ENCODE assay signal across 11 cellular contexts in the genomic region with DNA sequence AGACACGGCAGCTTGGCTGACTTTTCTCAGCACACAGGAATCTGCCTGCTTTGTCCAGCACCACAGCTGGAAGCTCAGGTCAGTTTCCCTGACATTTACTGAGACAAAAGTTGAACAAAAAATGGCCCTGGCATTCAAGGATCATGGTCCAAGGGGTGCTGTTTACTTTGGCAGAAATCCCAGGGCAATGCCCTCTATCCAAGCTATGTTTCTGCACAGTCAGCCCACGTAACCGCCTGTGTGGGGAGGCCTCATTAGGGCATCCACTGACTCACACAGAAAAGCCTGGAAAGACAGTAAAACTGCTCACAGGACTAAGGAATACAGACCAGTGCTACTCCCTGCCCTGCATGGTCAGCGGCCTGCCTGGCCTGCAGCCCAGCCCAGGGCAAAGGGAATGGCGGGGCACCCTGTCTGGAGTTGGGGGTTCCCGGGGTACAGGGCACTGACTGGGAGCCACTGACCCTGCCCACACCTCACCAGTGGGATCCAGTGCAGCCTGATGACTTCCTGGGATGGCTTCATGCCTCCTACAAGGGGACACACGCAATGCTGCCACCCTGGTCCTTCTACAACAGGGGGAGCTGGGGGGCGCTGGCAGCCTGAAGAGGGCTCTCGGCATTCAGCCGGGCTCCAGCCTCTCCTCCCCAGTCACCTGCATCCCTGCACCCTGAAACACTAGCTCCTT.
DNase-seq lines count a peak whose midpoint lies in the region; ATAC-seq, FAIRE-seq and TF ChIP-seq lines count a peak whose summit lies in the region.
"Had no signal": no experiment of that assay in that cellular context is flagged by ENCODE, and none has a peak within 500 bp of the region (broad histone marks: within the 10 kb centered on the region; RNA-seq: fewer than 3 reads in every experiment).

No MANE protein-coding gene starts in this region.

- FAIRE-seq in urothelium cell line (lab: Jason Lieb, UNC) = no peak

- H3K4me1 Mint-ChIP-seq in progenitor cell of endocrine pancreas (ENCODE audit: low read depth) = no peaks in the 10 kb centered on the region
- H3K4me1 Mint-ChIP-seq: B cell had no signal

- H3K36me3 Mint-ChIP-seq in progenitor cell of endocrine pancreas (ENCODE audit: insufficient read depth) = peaks cover 47% of the 10 kb centered on the region

- H3K9me3 Mint-ChIP-seq in progenitor cell of endocrine pancreas (ENCODE audit: low read depth) = no peaks in the 10 kb centered on the region

- H3K4me3 ChIP-seq in kidney epithelial cell (ENCODE audit: low read depth, low read length) = no peak overlapping the region
- H3K4me3 ChIP-seq in lower leg skin (ENCODE audit: low read depth, poor library complexity, severe bottlenecking) = no peak overlapping the region
- H3K4me3 ChIP-seq: esophagus muscularis mucosa, vagina had no signal

- DNase-seq in Right ventricle myocardium inferior (ENCODE audit: missing footprints) = no peak
- no peak for DNase-seq in left ventricle myocardium superior
- peak; percentile 58 for DNase-seq in amniotic stem cell (lab: John Stamatoyannopoulos, UW)
- DNase-seq in kidney epithelial cell (ENCODE audit: low read depth) = peak; percentile 80
- DNase-seq in urothelium cell line (ENCODE audit: low spot score) = peak; percentile 25
- DNase-seq in GF-D8 (lab: John Stamatoyannopoulos, UW) = no peak
- DNase-seq in progenitor cell of endocrine pancreas (ENCODE audit: low spot score, unreplicated experiment) = no peak
- DNase-seq in lower leg skin (ENCODE audit: low spot score in 2 of 2) = no peak

- H3K4me3 Mint-ChIP-seq in progenitor cell of endocrine pancreas (ENCODE audit: low read depth) = no peak overlapping the region
- H3K4me3 Mint-ChIP-seq: B cell had no signal

- intact Hi-C loops in Right ventricle myocardium inferior (cut with DNase I) (no loop called here), left ventricle myocardium superior (cut with micrococcal nuclease) (no loop called here), lower leg skin (cut with DNase I; ENCODE audit: low total_unique reads) (no loop called here)

- ATAC-seq in Right ventricle myocardium inferior (peak; percentile 10), left ventricle myocardium superior (no peak)

- no peaks in the 10 kb centered on the region for H3K27me3 Mint-ChIP-seq in progenitor cell of endocrine pancreas
- H3K27me3 Mint-ChIP-seq: B cell had no signal

- WGBS in lower leg skin, 2 donors = 81 to 90% methylated on average over 7 to 10 of the region's 10 CpGs

- H3K27ac Mint-ChIP-seq in progenitor cell of endocrine pancreas = no peak overlapping the region
- H3K27ac Mint-ChIP-seq: B cell had no signal

- TF ChIP-seq POLR2A in lower leg skin (IDR thresholded peaks at IDR 0.05) = no peak

- H3K36me3 ChIP-seq in kidney epithelial cell (ENCODE audit: control insufficient read depth, insufficient read depth, low read length) = peaks cover 6% of the 10 kb centered on the region

- TF ChIP-seq CTCF in kidney epithelial cell (IDR thresholded peaks at IDR 0.05; ENCODE audit: insufficient read depth, low read length, poor library complexity, severe bottlenecking) (no peak), progenitor cell of endocrine pancreas (IDR thresholded peaks at IDR 0.05; ENCODE audit: unreplicated experiment) (no peak), lower leg skin (IDR thresholded peaks at IDR 0.05) (peak in 1 of 3 donors; percentile 51)

- no peaks in the 10 kb centered on the region for H3K27me3 ChIP-seq in kidney epithelial cell (ENCODE audit: control insufficient read depth, insufficient read depth, low read length)
- H3K27me3 ChIP-seq: esophagus muscularis mucosa, vagina had no signal

Comparison
In these comparisons a context has a peak if more than half of its experiments do, and no peak if none do; other contexts are left out.
1. DNase-seq: peak in amniotic stem cell (single experiment), kidney epithelial cell (single experiment) and urothelium cell line (single experiment); none in Right ventricle myocardium inferior (single experiment), left ventricle myocardium superior (single experiment), GF-D8 (single experiment), progenitor cell of endocrine pancreas (single experiment) and lower leg skin (0 of 2).